Comparison of ENCODE assay signal across 1 cellular context in the genomic region with DNA sequence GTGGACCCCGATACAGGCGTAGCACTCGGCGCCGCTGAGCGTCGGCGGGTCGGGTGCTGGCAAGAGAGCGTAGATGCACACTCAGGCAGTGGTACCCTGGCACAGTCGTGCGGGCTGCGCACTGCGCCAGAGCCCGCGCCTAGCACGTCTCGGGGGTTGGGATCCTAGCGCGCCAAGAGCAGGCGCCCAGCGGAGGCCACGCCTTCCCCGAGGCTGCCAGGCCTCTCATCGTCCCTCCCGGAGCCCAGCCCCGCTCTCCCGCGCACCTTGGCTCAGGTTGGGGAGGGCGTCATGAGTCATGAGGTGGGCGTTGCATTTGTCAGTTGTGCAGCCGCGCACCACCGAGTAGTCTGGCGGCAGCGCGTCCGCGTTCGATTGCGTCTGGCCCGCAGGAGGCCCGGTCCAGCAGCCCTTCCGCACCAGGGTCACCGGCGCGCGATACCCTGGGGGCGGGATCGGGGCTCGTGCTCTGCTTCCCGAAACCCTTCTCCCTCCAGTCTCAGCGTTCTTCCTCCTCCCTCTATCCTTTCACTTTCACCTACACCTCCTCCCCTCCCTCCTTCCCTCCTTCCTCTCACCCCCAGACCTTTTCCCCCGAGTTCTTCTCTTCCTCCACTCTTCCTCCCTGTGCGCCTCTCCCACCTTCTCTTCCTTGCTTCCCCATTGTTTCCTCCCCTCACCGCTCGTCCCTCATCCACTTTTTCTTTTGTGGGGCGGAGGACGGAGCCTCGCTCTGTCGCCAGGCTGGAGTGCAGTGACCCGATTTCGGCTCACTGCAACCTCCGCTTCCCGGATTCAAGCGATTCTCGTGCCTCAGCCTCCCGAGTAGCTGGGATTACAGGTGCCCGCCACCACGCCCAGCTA.
TF ChIP-seq lines count a peak whose summit lies in the region.

No MANE protein-coding gene starts in this region.

TF ChIP-seq in HEK293, 187 proteins besides CTCF, POLR2A, EP300 and RAD21 (continued from another document and continues in another):
- TF ChIP-seq ZSCAN5A (tag by site-specific recombination; IDR thresholded peaks at IDR 0.05): peak; percentile 79
- no peak for TF ChIP-seq SCRT1 (tag by site-specific recombination; IDR thresholded peaks at IDR 0.05; ENCODE audit: borderline replicate concordance)
- TF ChIP-seq ZXDB (tag by site-specific recombination; IDR thresholded peaks at IDR 0.05): peak; percentile 76
- no peak for TF ChIP-seq ZNF266 (tag by site-specific recombination; IDR thresholded peaks at IDR 0.05; ENCODE audit: low read depth)
- TF ChIP-seq ZFP37 (tag by site-specific recombination; IDR thresholded peaks at IDR 0.05): peak; percentile 83
- no peak for TF ChIP-seq ZNF138 (tag by site-specific recombination; IDR thresholded peaks at IDR 0.05; ENCODE audit: borderline replicate concordance)
- peak; percentile 96 for TF ChIP-seq ZNF324 (tag by site-specific recombination; IDR thresholded peaks at IDR 0.05)
- no peak for TF ChIP-seq ZNF596 (tag by site-specific recombination; IDR thresholded peaks at IDR 0.05)
- peak; percentile 72 for TF ChIP-seq RBAK (tag by site-specific recombination; IDR thresholded peaks at IDR 0.05)
- TF ChIP-seq ZSCAN30 (tag by site-specific recombination; IDR thresholded peaks at IDR 0.05): no peak
- peak; percentile 97 for TF ChIP-seq ZNF2 (tag by site-specific recombination; IDR thresholded peaks at IDR 0.05)
- TF ChIP-seq KLF10 (tag by site-specific recombination; IDR thresholded peaks at IDR 0.05): peak; percentile 90; the same call in 1 of the 2 replicates
- TF ChIP-seq ZNF433 (tag by site-specific recombination; IDR thresholded peaks at IDR 0.05; ENCODE audit: low read depth): no peak
- no peak; the same call in 1 of the 2 replicates for TF ChIP-seq ZFP3 (tag by site-specific recombination; IDR thresholded peaks at IDR 0.05; ENCODE audit: low read depth)
- TF ChIP-seq ZNF707 (tag by site-specific recombination; IDR thresholded peaks at IDR 0.05): no peak; the same call in 1 of the 2 replicates
- peak; percentile 49 for TF ChIP-seq ZNF157 (tag by site-specific recombination; IDR thresholded peaks at IDR 0.05)
- no peak for TF ChIP-seq ZNF184 (tag by site-specific recombination; IDR thresholded peaks at IDR 0.05)
- no peak for TF ChIP-seq ZNF626 (tag by site-specific recombination; IDR thresholded peaks at IDR 0.05)
- no peak for TF ChIP-seq ZNF221 (tag by site-specific recombination; IDR thresholded peaks at IDR 0.05; ENCODE audit: borderline replicate concordance)
- TF ChIP-seq ZNF18 (tag by site-specific recombination; IDR thresholded peaks at IDR 0.05): no peak
- peak; percentile 57 for TF ChIP-seq ZNF792 (tag by site-specific recombination; IDR thresholded peaks at IDR 0.05)
- TF ChIP-seq ZNF311 (tag by site-specific recombination; IDR thresholded peaks at IDR 0.05; ENCODE audit: borderline replicate concordance): 0 out of 2 replicates have a peak, but pooled peaks have one; percentile 11
- TF ChIP-seq, protein P1, sequence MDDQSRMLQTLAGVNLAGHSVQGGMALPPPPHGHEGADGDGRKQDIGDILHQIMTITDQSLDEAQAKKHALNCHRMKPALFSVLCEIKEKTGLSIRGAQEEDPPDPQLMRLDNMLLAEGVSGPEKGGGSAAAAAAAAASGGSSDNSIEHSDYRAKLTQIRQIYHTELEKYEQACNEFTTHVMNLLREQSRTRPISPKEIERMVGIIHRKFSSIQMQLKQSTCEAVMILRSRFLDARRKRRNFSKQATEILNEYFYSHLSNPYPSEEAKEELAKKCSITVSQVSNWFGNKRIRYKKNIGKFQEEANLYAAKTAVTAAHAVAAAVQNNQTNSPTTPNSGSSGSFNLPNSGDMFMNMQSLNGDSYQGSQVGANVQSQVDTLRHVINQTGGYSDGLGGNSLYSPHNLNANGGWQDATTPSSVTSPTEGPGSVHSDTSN (CRISPR knock-in tag; IDR thresholded peaks at IDR 0.05): 0 out of 2 replicates have a peak, but pooled peaks have one; percentile 21
- peak; percentile 76; the same call in 1 of the 2 replicates for TF ChIP-seq ZNF747 (tag by site-specific recombination; IDR thresholded peaks at IDR 0.05)
- peak; percentile 56; the same call in 1 of the 2 replicates for TF ChIP-seq ZNF362 (tag by site-specific recombination; IDR thresholded peaks at IDR 0.05)
- TF ChIP-seq MYNN (tag by site-specific recombination; IDR thresholded peaks at IDR 0.05; ENCODE audit: borderline replicate concordance): no peak
- TF ChIP-seq ZNF518A (tag by site-specific recombination; conservative IDR thresholded peaks at IDR 0.05; ENCODE audit: low read depth): no peak
- TF ChIP-seq ZNF426 (tag by site-specific recombination; IDR thresholded peaks at IDR 0.05): no peak
- peak; percentile 75; the same call in 1 of the 2 replicates for TF ChIP-seq BCL11A (tag by site-specific recombination; IDR thresholded peaks at IDR 0.05; ENCODE audit: low read depth)
- TF ChIP-seq ZBTB21 (tag by site-specific recombination; IDR thresholded peaks at IDR 0.05): no peak; the same call in 1 of the 2 replicates
- TF ChIP-seq HOXA7 (CRISPR knock-in tag; IDR thresholded peaks at IDR 0.05; ENCODE audit: borderline replicate concordance): no peak
- TF ChIP-seq ZNF585B (tag by site-specific recombination; IDR thresholded peaks at IDR 0.05): no peak
- TF ChIP-seq MEIS1 (CRISPR knock-in tag; IDR thresholded peaks at IDR 0.05; ENCODE audit: borderline replicate concordance): no peak
- TF ChIP-seq ZNF394 (tag by site-specific recombination; IDR thresholded peaks at IDR 0.05; ENCODE audit: borderline replicate concordance): peak; percentile 66; the same call in 1 of the 2 replicates
- no peak for TF ChIP-seq HOXC10 (CRISPR knock-in tag; IDR thresholded peaks at IDR 0.05)
- no peak; the same call in 1 of the 2 replicates for TF ChIP-seq ZNF16 (tag by site-specific recombination; IDR thresholded peaks at IDR 0.05; ENCODE audit: low read depth)
- peak; percentile 76; the same call in 1 of the 2 replicates for TF ChIP-seq ZNF610 (tag by site-specific recombination; IDR thresholded peaks at IDR 0.05; ENCODE audit: borderline replicate concordance)
- peak; percentile 82 for TF ChIP-seq ZNF335 (tag by site-specific recombination; conservative IDR thresholded peaks at IDR 0.05)
- TF ChIP-seq ZNF768 (tag by site-specific recombination; IDR thresholded peaks at IDR 0.05): no peak
- TF ChIP-seq ZNF174 (tag by site-specific recombination; IDR thresholded peaks at IDR 0.05): no peak
- peak; percentile 83 for TF ChIP-seq ZNF24 (tag by site-specific recombination; IDR thresholded peaks at IDR 0.05)
- no peak for TF ChIP-seq GLI4 (tag by site-specific recombination; IDR thresholded peaks at IDR 0.05)
- TF ChIP-seq ZBTB44 (tag by site-specific recombination; IDR thresholded peaks at IDR 0.05): peak; percentile 93
- no peak for TF ChIP-seq GLI2 (tag by site-specific recombination; IDR thresholded peaks at IDR 0.05; ENCODE audit: borderline replicate concordance, low read depth)
- TF ChIP-seq EGR2 (tag by site-specific recombination; IDR thresholded peaks at IDR 0.05; ENCODE audit: low read depth): peak; percentile 97
- peak; percentile 100 for TF ChIP-seq ZBTB17 (tag by site-specific recombination; IDR thresholded peaks at IDR 0.05)
- TF ChIP-seq ZNF529 (tag by site-specific recombination; IDR thresholded peaks at IDR 0.05; ENCODE audit: insufficient replicate concordance): no peak
- peak; percentile 58; the same call in 1 of the 2 replicates for TF ChIP-seq ZBTB20 (tag by site-specific recombination; IDR thresholded peaks at IDR 0.05)
- peak; percentile 76; the same call in 1 of the 2 replicates for TF ChIP-seq ZNF777 (tag by site-specific recombination; IDR thresholded peaks at IDR 0.05; ENCODE audit: borderline replicate concordance)
- TF ChIP-seq YY1 (tag by site-specific recombination; IDR thresholded peaks at IDR 0.05): no peak
- TF ChIP-seq YY2 (tag by site-specific recombination; IDR thresholded peaks at IDR 0.05): 0 out of 2 replicates have a peak, but pooled peaks have one; percentile 52
- TF ChIP-seq OSR2 (tag by site-specific recombination; IDR thresholded peaks at IDR 0.05): no peak
- TF ChIP-seq ZNF76 (tag by site-specific recombination; IDR thresholded peaks at IDR 0.05; ENCODE audit: borderline replicate concordance, low read depth): peak; percentile 82
- peak; percentile 44 for TF ChIP-seq ZFP69B (tag by site-specific recombination; IDR thresholded peaks at IDR 0.05)
- TF ChIP-seq IKZF3 (tag by site-specific recombination; IDR thresholded peaks at IDR 0.05): no peak; the same call in 1 of the 2 replicates
- TF ChIP-seq ZNF341 (tag by site-specific recombination; IDR thresholded peaks at IDR 0.05; ENCODE audit: low read depth): peak; percentile 55; the same call in 1 of the 2 replicates
